8 cellular contexts compared by ENCODE assay signal in genomic region chr11:118435233-118435892, GRCh38. TPM values are rescaled to one million over a fixed set of nuclear protein-coding genes. Genes with fewer than 3 reads are reported as not detected.
DNase-seq lines count a peak whose midpoint lies in the region; ATAC-seq and TF ChIP-seq lines count a peak whose summit lies in the region.

No MANE protein-coding gene starts in this region.

- H3K36me3 ChIP-seq in liver (ENCODE audit: control insufficient read depth in 4 of 4, insufficient read depth in 3 of 4, low read depth in 1 of 4, low read length in 3 of 4) = no peaks in the 10 kb centered on the region

- TF ChIP-seq CTCF in AG04449 (IDR thresholded peaks at IDR 0.05; ENCODE audit: insufficient read depth, low read length, missing control alignments) (no peak), choroid plexus epithelial cell (conservative IDR thresholded peaks at IDR 0.05; ENCODE audit: low read depth, low read length) (no peak), liver (IDR thresholded peaks at IDR 0.05; ENCODE audit: low read depth, low read length, missing input control) (no peak)

- H3K27ac ChIP-seq in liver (ENCODE audit: low read depth in 1 of 2, low read length in 2 of 2) = peak overlapping the region; percentile 71

- peak overlapping the region; percentile 38 to 51 for H3K9ac ChIP-seq in liver (ENCODE audit: low read depth in 1 of 2, low read length in 2 of 2)

- peak; percentile 59 for TF ChIP-seq POLR2A in GM18951 (IDR thresholded peaks at IDR 0.05; ENCODE audit: extremely low read depth, insufficient read depth, insufficient read length)

- DNase-seq in AG04449 (ENCODE audit: low read depth, low spot score) (no peak), NCI-H460 (ENCODE audit: extremely low read depth, low read depth) (peak; percentile 21), choroid plexus epithelial cell (ENCODE audit: low read depth) (peak; percentile 40)
- peak; percentile 43 for DNase-seq in activated CD4-positive, alpha-beta T cell treated with anti-CD3 and anti-CD28 coated beads for 1 hour
- DNase-seq in stimulated activated CD8-positive, alpha-beta memory T cell treated with anti-CD3 and anti-CD28 coated beads, Interleukin-12 subunit alpha, Interleukin-12 subunit beta, amount 100 ng/mL, for 4 hours (ENCODE audit: low read depth) = peak; percentile 29

- POLR2A ChIA-PET in AG04449 (lab: Yijun Ruan, JAX) = interaction anchor here (0.6 to 1.4 kb wide), 5 partner anchors 10 to 165 kb away, joined by 3 to 7 read pairs (median 3); no protein-coding TSS in a partner anchor

- TF ChIP-seq RAD21 in liver (IDR thresholded peaks at IDR 0.05) = no peak

- under 1% methylated on average over 38 of the region's 38 CpGs for WGBS in liver

- CTCF ChIA-PET in AG04449 (lab: Yijun Ruan, JAX) = interaction anchor here (1.5 kb wide), 1 partner anchor 13 kb away, joined by 4 read pairs; no protein-coding TSS in a partner anchor

- peaks cover 4 to 47% (median 40%) of the 10 kb centered on the region in 4 donors for H3K4me1 ChIP-seq in liver (ENCODE audit: control insufficient read depth in 4 of 4, insufficient read depth in 4 of 4, low read length in 3 of 4)

- ATAC-seq in HG03354 (IDR thresholded peaks at IDR 0.05; ENCODE audit: poor library complexity, severe bottlenecking, unreplicated experiment) = peak; percentile 29

- no peaks in the 10 kb centered on the region for H3K27me3 ChIP-seq in liver (ENCODE audit: control insufficient read depth in 4 of 4, insufficient read depth in 4 of 4, low read length in 3 of 4)

- H3K4me3 ChIP-seq in AG04449 (ENCODE audit: low read depth, low read length) (peak overlapping the region; percentile 64), choroid plexus epithelial cell (ENCODE audit: low read depth, low read length) (peak overlapping the region; percentile 66), liver (ENCODE audit: low read depth in 1 of 3, low read length in 3 of 3) (peak overlapping the region; percentile 11 to 98 (median 80))

- H3K9me3 ChIP-seq in liver (ENCODE audit: control insufficient read depth in 4 of 4, low read length in 3 of 4) = no peaks in the 10 kb centered on the region

- in situ Hi-C loops in GM18951 (cut with MboI; ENCODE audit: low sequenced_read_pairs, unreplicated experiment) = no loop called here

TF ChIP-seq in liver, 16 proteins besides CTCF, POLR2A, EP300 and RAD21:
- TF ChIP-seq HNF4A (conservative IDR thresholded peaks at IDR 0.05) = no peak
- TF ChIP-seq HNF4G (IDR thresholded peaks at IDR 0.05) = no peak
- TF ChIP-seq TAF1 (conservative IDR thresholded peaks at IDR 0.05) = no peak
- no peak for TF ChIP-seq MAX (IDR thresholded peaks at IDR 0.05)
- no peak for TF ChIP-seq ZBTB33 (IDR thresholded peaks at IDR 0.05)
- TF ChIP-seq FOXA2 (IDR thresholded peaks at IDR 0.05) = no peak
- no peak for TF ChIP-seq YY1 (IDR thresholded peaks at IDR 0.05)
- no peak for TF ChIP-seq GABPA (IDR thresholded peaks at IDR 0.05 in 1 of 2, conservative IDR thresholded peaks at IDR 0.05 in 1 of 2)
- no peak for TF ChIP-seq NR2F2 (IDR thresholded peaks at IDR 0.05)
- TF ChIP-seq JUND (IDR thresholded peaks at IDR 0.05) = no peak
- TF ChIP-seq RXRA (IDR thresholded peaks at IDR 0.05) = no peak
- TF ChIP-seq SP1 (IDR thresholded peaks at IDR 0.05) = no peak
- no peak for TF ChIP-seq REST (IDR thresholded peaks at IDR 0.05)

RNA-seq across cellular contexts. Expression of gene KMT2A, which starts 0.9 kb away (rescaled TPM):
- total RNA-seq in NCI-H460 (2014; rRNA removed; shearing (Covaris generic)) = 17.6 and 21.4 TPM in 2 replicates
- 16.3 and 34.5 TPM in 2 replicates for polyA plus RNA-seq in NCI-H460 (2014; cell fraction: nucleus; rRNA removed)
- 10 to 100 TPM; 19.2 to 27.9 TPM for total RNA-seq in liver
- polyA plus RNA-seq in liver = 1 to 10 TPM; 4.3 to 6.5 TPM

RNA-seq across cellular contexts. Expression of gene ATP5MG, which starts 34.0 kb away (rescaled TPM):
- total RNA-seq in NCI-H460 (2014; rRNA removed; shearing (Covaris generic)) = 155 and 161 TPM in 2 replicates
- polyA plus RNA-seq in NCI-H460 (2014; cell fraction: nucleus; rRNA removed) = 33.7 and 1,597 TPM in 2 replicates
- 10 to 100 TPM; 25.5 to 65.1 TPM for total RNA-seq in liver
- 100 to 1,000 TPM; 110 to 542 TPM for polyA plus RNA-seq in liver
